In genomic region chr15:78506971-78507830, GRCh38 we compare ENCODE assay signal across 8 cellular contexts.
DNase-seq lines count a peak whose midpoint lies in the region; ATAC-seq, FAIRE-seq and TF ChIP-seq lines count a peak whose summit lies in the region.

HYKK (plus strand) TSS chr15:78507577; CDS start chr15:78513089, 5,512 bp downstream.

- peak; percentile 84 for ATAC-seq in HG03442 (IDR thresholded peaks at IDR 0.05; ENCODE audit: unreplicated experiment)

- peak; percentile 87 for FAIRE-seq in GM19239 (lab: Jason Lieb, UNC)

- TF ChIP-seq CTCF in coronary artery (IDR thresholded peaks at IDR 0.05): no peak

- peak within 1 kb of the TSS; percentile 72 to 78 for H3K27ac ChIP-seq in coronary artery

- H3K4me3 ChIP-seq in coronary artery: peak within 1 kb of the TSS; percentile 91

- DNase-seq in AML-193 (lab: John Stamatoyannopoulos, UW): peak; percentile 60 to 68
- peak; percentile 75 for DNase-seq in GM19239 (ENCODE audit: insufficient read length, low spot score)
- peak; percentile 96 for DNase-seq in NCI-H510A treated with DMSO at 0.1 percent for 48 hours (lab: John Stamatoyannopoulos, UW)
- DNase-seq in activated CD4-positive, alpha-beta T cell treated with anti-CD3 and anti-CD28 coated beads for 4 hours: peak; percentile 62 to 72
- DNase-seq in coronary artery (ENCODE audit: low spot score): peak; percentile 96
- peak; percentile 98 for DNase-seq in kidney tubule cell (ENCODE audit: low spot score)
- DNase-seq in stimulated activated CD4-positive, alpha-beta T cell treated with anti-CD3 and anti-CD28 coated beads, Interleukin-15, amount 100 ng/mL, for 48 hours (ENCODE audit: low read depth in 2 of 2): peak; percentile 68 to 69

Comparison
In these comparisons a context has a peak if more than half of its experiments do, and no peak if none do; other contexts are left out.
1. Peak in every context shown above with its lines: DNase-seq, ATAC-seq, H3K4me3 ChIP-seq and H3K27ac ChIP-seq.